15 cellular contexts compared by ENCODE assay signal in genomic region chr5:76363385-76364261, GRCh38. TPM values are rescaled to one million over a fixed set of nuclear protein-coding genes. Genes with fewer than 3 reads are reported as not detected.
DNase-seq lines count a peak whose midpoint lies in the region; ATAC-seq lines count a peak whose summit lies in the region.
"Had no signal": no experiment of that assay in that cellular context is flagged by ENCODE, and none has a peak within 500 bp of the region (broad histone marks: within the 10 kb centered on the region; RNA-seq: fewer than 3 reads in every experiment).

No MANE protein-coding gene starts in this region.

- H3K36me3 Mint-ChIP-seq in activated naive CD8-positive, alpha-beta T cell treated with anti-CD3 and anti-CD28 coated beads, Interleukin-2, amount 50 U/mL, for 24 hours (ENCODE audit: low read depth), result no peaks in the 10 kb centered on the region

- H3K4me3 Mint-ChIP-seq in activated naive CD8-positive, alpha-beta T cell treated with anti-CD3 and anti-CD28 coated beads, Interleukin-2, amount 50 U/mL, for 24 hours, result no peak overlapping the region
- H3K4me3 Mint-ChIP-seq: activated CD8-positive, alpha-beta T cell treated with anti-CD3 and anti-CD28 coated beads for 36 hours; activated naive CD4-positive, alpha-beta T cell treated with anti-CD3 and anti-CD28 coated beads, Interleukin-2, amount 10 ng/mL, durations not matched to agents 7 days and 5 days; central memory CD8-positive, alpha-beta T cell had no signal

- no peaks in the 10 kb centered on the region for H3K9me3 Mint-ChIP-seq in activated naive CD8-positive, alpha-beta T cell treated with anti-CD3 and anti-CD28 coated beads, Interleukin-2, amount 50 U/mL, for 24 hours
- H3K9me3 Mint-ChIP-seq: activated CD8-positive, alpha-beta T cell treated with anti-CD3 and anti-CD28 coated beads for 36 hours; activated naive CD4-positive, alpha-beta T cell treated with anti-CD3 and anti-CD28 coated beads, Interleukin-2, amount 10 ng/mL, durations not matched to agents 7 days and 5 days; central memory CD8-positive, alpha-beta T cell had no signal

- ATAC-seq in GM19452 (IDR thresholded peaks at IDR 0.05; ENCODE audit: unreplicated experiment) (no peak), GM21367 (IDR thresholded peaks at IDR 0.05; ENCODE audit: unreplicated experiment) (no peak)
- no peak for ATAC-seq in activated naive CD8-positive, alpha-beta T cell treated with anti-CD3 and anti-CD28 coated beads, Interleukin-2, amount 50 U/mL, for 24 hours
- ATAC-seq: activated CD8-positive, alpha-beta T cell treated with anti-CD3 and anti-CD28 coated beads for 36 hours had no signal

- peaks cover 21% of the 10 kb centered on the region for H3K4me1 Mint-ChIP-seq in activated naive CD8-positive, alpha-beta T cell treated with anti-CD3 and anti-CD28 coated beads, Interleukin-2, amount 50 U/mL, for 24 hours
- H3K4me1 Mint-ChIP-seq: activated naive CD4-positive, alpha-beta T cell treated with anti-CD3 and anti-CD28 coated beads, Interleukin-2, amount 10 ng/mL, durations not matched to agents 7 days and 5 days had no signal

- peak; percentile 52 for DNase-seq in DMS 273 treated with DMSO at 0.1 percent for 48 hours (lab: John Stamatoyannopoulos, UW)
- DNase-seq in M059J (ENCODE audit: low read depth), result peak; percentile 16
- DNase-seq in astrocyte of the hippocampus (ENCODE audit: low read depth, low spot score), result peak; percentile 52
- peak; percentile 75 for DNase-seq in mucosa of gallbladder (ENCODE audit: low spot score)
- DNase-seq in activated CD4-positive, alpha-beta T cell treated with anti-CD3 and anti-CD28 coated beads for 4 hours, result no peak
- no peak for DNase-seq in activated naive CD8-positive, alpha-beta T cell treated with anti-CD3 and anti-CD28 coated beads, Interleukin-2, amount 50 U/mL, for 24 hours
- DNase-seq: activated CD8-positive, alpha-beta T cell treated with anti-CD3 and anti-CD28 coated beads for 36 hours; activated naive CD4-positive, alpha-beta T cell treated with anti-CD3 and anti-CD28 coated beads, Interleukin-2, amount 10 ng/mL, durations not matched to agents 7 days and 5 days; COR-L47; IMR-90; NCI-H2081; T-helper 2 cell had no signal

- peaks cover 2% of the 10 kb centered on the region for H3K27me3 Mint-ChIP-seq in activated naive CD8-positive, alpha-beta T cell treated with anti-CD3 and anti-CD28 coated beads, Interleukin-2, amount 50 U/mL, for 24 hours
- H3K27me3 Mint-ChIP-seq: activated CD8-positive, alpha-beta T cell treated with anti-CD3 and anti-CD28 coated beads for 36 hours had no signal

- no peak overlapping the region for H3K27ac Mint-ChIP-seq in activated naive CD8-positive, alpha-beta T cell treated with anti-CD3 and anti-CD28 coated beads, Interleukin-2, amount 50 U/mL, for 24 hours
- H3K27ac Mint-ChIP-seq: activated CD8-positive, alpha-beta T cell treated with anti-CD3 and anti-CD28 coated beads for 36 hours; activated naive CD4-positive, alpha-beta T cell treated with anti-CD3 and anti-CD28 coated beads, Interleukin-2, amount 10 ng/mL, durations not matched to agents 7 days and 5 days had no signal

RNA-seq across cellular contexts. Expression of gene IQGAP2, which starts 39.5 kb away (rescaled TPM):
- 0.12 and 0.52 TPM in 2 replicates for total RNA-seq in M059J (2014; rRNA removed; shearing (Covaris generic))
- total RNA-seq in mucosa of gallbladder, result 119 TPM

Comparison
In these comparisons a context has a peak if more than half of its experiments do, and no peak if none do; other contexts are left out.
1. DNase-seq: peak in DMS 273 treated with DMSO at 0.1 percent for 48 hours (single experiment), M059J (single experiment), astrocyte of the hippocampus (single experiment) and mucosa of gallbladder (single experiment); none in activated CD4-positive, alpha-beta T cell treated with anti-CD3 and anti-CD28 coated beads for 4 hours (0 of 2) and activated naive CD8-positive, alpha-beta T cell treated with anti-CD3 and anti-CD28 coated beads, Interleukin-2, amount 50 U/mL, for 24 hours (single experiment).
2. RNA of gene IQGAP2, which starts 39.5 kb away (total RNA-seq): 119 TPM in mucosa of gallbladder (single experiment); 0.12 to 0.52 TPM in M059J; every median in the first group is over 10 times any median in the second.